Comparison of ENCODE assay signal across 29 cellular contexts in the genomic region with DNA sequence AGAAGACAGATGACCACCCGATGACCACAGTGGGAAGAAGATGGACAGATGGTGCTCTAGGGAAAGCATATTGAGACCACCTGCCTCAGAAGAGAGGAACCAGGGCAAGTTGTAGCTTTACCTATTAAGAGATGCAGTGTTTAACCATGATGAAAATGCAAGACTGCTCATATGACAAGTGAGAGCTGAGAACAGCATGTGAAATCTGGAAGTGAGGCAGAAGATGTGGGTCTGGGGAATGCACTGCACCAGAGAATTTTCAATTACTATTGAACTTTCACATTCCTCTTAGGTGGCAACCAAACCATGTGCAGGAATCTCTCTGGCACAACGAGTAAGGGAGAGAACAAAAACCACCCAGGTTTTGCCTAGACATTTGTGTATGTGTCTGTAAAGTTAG.
"Had no signal": no experiment of that assay in that cellular context is flagged by ENCODE, and none has a peak within 500 bp of the region (broad histone marks: within the 10 kb centered on the region; RNA-seq: fewer than 3 reads in every experiment).

No MANE protein-coding gene starts in this region.

- H3K27ac ChIP-seq: epithelial cell of prostate, gastrocnemius medialis, heart left ventricle, hepatocyte, left lung, ovary, psoas muscle, sigmoid colon, spleen, thoracic aorta, tibial nerve, upper lobe of right lung, uterus had no signal

- H3K4me3 ChIP-seq: gastrocnemius medialis, heart left ventricle, hepatocyte, left lung, ovary, psoas muscle, sigmoid colon, spleen, thoracic aorta, tibial nerve, upper lobe of right lung, uterus had no signal

- H3K27me3 ChIP-seq: gastrocnemius medialis, hepatocyte, left lung, ovary, sigmoid colon, spleen, tibial nerve, upper lobe of right lung, uterus had no signal

- H3K4me1 Mint-ChIP-seq: endodermal cell; naive thymus-derived CD8-positive, alpha-beta T cell; stimulated activated memory B cell treated with anti-CD40 and anti-IgM and Interleukin-4, amounts not matched to agents 10 μg/mL and 1 μg/mL and 100 μg/mL, for 72 hours had no signal

- H3K36me3 Mint-ChIP-seq: mesothelial cell of epicardium; naive thymus-derived CD8-positive, alpha-beta T cell; stimulated activated memory B cell treated with anti-CD40 and anti-IgM and Interleukin-4, amounts not matched to agents 10 μg/mL and 1 μg/mL and 100 μg/mL, for 72 hours had no signal

- H3K27ac Mint-ChIP-seq: dendritic cell treated with granulocyte-macrophage colony-stimulating factor and Interleukin-4, amounts not matched to agents 40 ng/mL and 50 ng/mL, for 4 days; endodermal cell; mesothelial cell of epicardium; naive thymus-derived CD8-positive, alpha-beta T cell; nephron progenitor cell; stimulated activated memory B cell treated with anti-CD40 and anti-IgM and Interleukin-4, amounts not matched to agents 10 μg/mL and 1 μg/mL and 100 μg/mL, for 72 hours; stimulated activated naive CD8-positive, alpha-beta T cell treated with anti-CD3 and anti-CD28 coated beads, Interleukin-15, Interleukin-2, amounts not matched to agents 100 ng/mL and 50 ng/mL, for 24 hours had no signal

- H3K4me3 Mint-ChIP-seq: dendritic cell treated with granulocyte-macrophage colony-stimulating factor and Interleukin-4, amounts not matched to agents 40 ng/mL and 50 ng/mL, for 4 days; endodermal cell; mesothelial cell of epicardium; naive thymus-derived CD8-positive, alpha-beta T cell; nephron progenitor cell; stimulated activated memory B cell treated with anti-CD40 and anti-IgM and Interleukin-4, amounts not matched to agents 10 μg/mL and 1 μg/mL and 100 μg/mL, for 72 hours; stimulated activated naive CD8-positive, alpha-beta T cell treated with anti-CD3 and anti-CD28 coated beads, Interleukin-15, Interleukin-2, amounts not matched to agents 100 ng/mL and 50 ng/mL, for 24 hours had no signal

- H3K9me3 ChIP-seq: gastrocnemius medialis, heart left ventricle, left lung, ovary, psoas muscle, sigmoid colon, spleen, thoracic aorta, tibial nerve, upper lobe of right lung, uterus had no signal

- H3K4me1 ChIP-seq: gastrocnemius medialis, heart left ventricle, left lung, psoas muscle, sigmoid colon, spleen, upper lobe of right lung, uterus had no signal

- H3K27me3 Mint-ChIP-seq: dendritic cell treated with granulocyte-macrophage colony-stimulating factor and Interleukin-4, amounts not matched to agents 40 ng/mL and 50 ng/mL, for 4 days; stimulated activated memory B cell treated with anti-CD40 and anti-IgM and Interleukin-4, amounts not matched to agents 10 μg/mL and 1 μg/mL and 100 μg/mL, for 72 hours had no signal

- H3K9me3 Mint-ChIP-seq: dendritic cell treated with granulocyte-macrophage colony-stimulating factor and Interleukin-4, amounts not matched to agents 40 ng/mL and 50 ng/mL, for 4 days; endodermal cell; mesothelial cell of epicardium; naive thymus-derived CD8-positive, alpha-beta T cell; nephron progenitor cell; stimulated activated memory B cell treated with anti-CD40 and anti-IgM and Interleukin-4, amounts not matched to agents 10 μg/mL and 1 μg/mL and 100 μg/mL, for 72 hours; stimulated activated naive CD8-positive, alpha-beta T cell treated with anti-CD3 and anti-CD28 coated beads, Interleukin-15, Interleukin-2, amounts not matched to agents 100 ng/mL and 50 ng/mL, for 24 hours had no signal

- ATAC-seq: esophagus mucosa; gastrocnemius medialis; heart left ventricle; left cardiac atrium; left lung; naive thymus-derived CD8-positive, alpha-beta T cell; psoas muscle; right cardiac atrium; stimulated activated memory B cell treated with anti-CD40 and anti-IgM and Interleukin-4, amounts not matched to agents 10 μg/mL and 1 μg/mL and 100 μg/mL, for 72 hours; upper lobe of right lung had no signal

- DNase-seq: effector CD8-positive, alpha-beta T cell; endodermal cell; foreskin fibroblast; gastrocnemius medialis; heart left ventricle; left cardiac atrium; left lung; mesenchymal stem cell; naive thymus-derived CD8-positive, alpha-beta T cell; nephron progenitor cell; nucleus accumbens; ovary; posterior cingulate gyrus; psoas muscle; right cardiac atrium; sigmoid colon; spleen; stimulated activated CD4-positive, alpha-beta T cell treated with anti-CD3 and anti-CD28 coated beads, Interleukin-4, amount 100 ng/mL, for 4 hours; upper lobe of right lung; uterus had no signal

- H3K36me3 ChIP-seq: gastrocnemius medialis, heart left ventricle, left lung, ovary, sigmoid colon, spleen, thoracic aorta, tibial nerve, upper lobe of right lung, uterus had no signal
